Comparison of ENCODE assay signal across 26 cellular contexts in genomic region chr13:113635709-113636108, GRCh38. TPM values are rescaled to one million over a fixed set of nuclear protein-coding genes. Genes with fewer than 3 reads are reported as not detected.
DNase-seq lines count a peak whose midpoint lies in the region; ATAC-seq and TF ChIP-seq lines count a peak whose summit lies in the region.
"Had no signal": no experiment of that assay in that cellular context is flagged by ENCODE, and none has a peak within 500 bp of the region (broad histone marks: within the 10 kb centered on the region; RNA-seq: fewer than 3 reads in every experiment).

No MANE protein-coding gene starts in this region.

- H3K9me3 Mint-ChIP-seq in CD4-positive, alpha-beta T cell, result no peaks in the 10 kb centered on the region
- H3K9me3 Mint-ChIP-seq: IgD-negative memory B cell had no signal

- no peak overlapping the region for H3K4me3 Mint-ChIP-seq in CD4-positive, alpha-beta T cell
- H3K4me3 Mint-ChIP-seq: CD8-positive, alpha-beta memory T cell; IgD-negative memory B cell had no signal

- no peak overlapping the region for H3K4me3 ChIP-seq in RWPE2 (ENCODE audit: severe bottlenecking)
- no peak overlapping the region for H3K4me3 ChIP-seq in lower lobe of right lung
- no peak overlapping the region for H3K4me3 ChIP-seq in sigmoid colon
- H3K4me3 ChIP-seq: A549 had no signal

- peaks cover 94% of the 10 kb centered on the region for H3K36me3 ChIP-seq in RWPE2 (ENCODE audit: low read depth)
- H3K36me3 ChIP-seq in lower lobe of right lung, result peaks cover 91% of the 10 kb centered on the region
- H3K36me3 ChIP-seq in sigmoid colon, result peaks cover 17 to 90% (median 34%) of the 10 kb centered on the region in 4 donors

- POLR2A ChIA-PET in CD4-positive, alpha-beta T cell (lab: Charles Lee), result no interaction called here

- 97 to 98% methylated on average over 25 of the region's 25 CpGs for WGBS in sigmoid colon, 2 donors

- intact Hi-C loops in CD4-positive, alpha-beta T cell (cut with DNase I, micrococcal nuclease), result loop anchor here in 1 of 2 experiments (2.0 kb wide), 1 partner anchor 51 kb away; the partner anchor contains the start of gene TFDP1
- intact Hi-C loops in lower lobe of right lung (cut with DNase I), result no loop called here
- intact Hi-C loops in sigmoid colon (cut with DNase I), result no loop called here

- peaks cover 33% of the 10 kb centered on the region for H3K4me1 Mint-ChIP-seq in CD4-positive, alpha-beta T cell (ENCODE audit: low read depth)
- H3K4me1 Mint-ChIP-seq: IgD-negative memory B cell had no signal

- H3K27ac ChIP-seq in CD4-positive, alpha-beta T cell (ENCODE audit: low read depth, low read length), result peak overlapping the region; percentile 57
- H3K27ac ChIP-seq in RWPE2 (ENCODE audit: poor library complexity, severe bottlenecking) (no peak overlapping the region), lower lobe of right lung (no peak overlapping the region), sigmoid colon (no peak overlapping the region)
- H3K27ac ChIP-seq: A549, HL-60, KMS-11 had no signal

- no peak for TF ChIP-seq POLR2A in sigmoid colon (IDR thresholded peaks at IDR 0.05)
- TF ChIP-seq POLR2A in erythroblast (IDR thresholded peaks at IDR 0.05; ENCODE audit: low read length), result no peak

- H3K9me3 ChIP-seq in CD4-positive, alpha-beta T cell (ENCODE audit: control insufficient read depth, low read length), result no peaks in the 10 kb centered on the region
- H3K9me3 ChIP-seq in RWPE2 (ENCODE audit: severe bottlenecking), result no peaks in the 10 kb centered on the region
- H3K9me3 ChIP-seq in lower lobe of right lung, result no peaks in the 10 kb centered on the region
- no peaks in the 10 kb centered on the region for H3K9me3 ChIP-seq in sigmoid colon

- H3K36me3 Mint-ChIP-seq in CD4-positive, alpha-beta T cell (ENCODE audit: low read depth), result peaks cover 76% of the 10 kb centered on the region

- H3K4me1 ChIP-seq in RWPE2 (ENCODE audit: insufficient read depth, poor library complexity, severe bottlenecking), result no peaks in the 10 kb centered on the region
- no peaks in the 10 kb centered on the region for H3K4me1 ChIP-seq in lower lobe of right lung
- peaks cover 0 to 14% (median 4%) of the 10 kb centered on the region in 4 donors for H3K4me1 ChIP-seq in sigmoid colon
- H3K4me1 ChIP-seq: A549 had no signal

- peak overlapping the region; percentile 88 for H3K27ac Mint-ChIP-seq in CD4-positive, alpha-beta T cell
- H3K27ac Mint-ChIP-seq: CD8-positive, alpha-beta memory T cell had no signal

- H3K27me3 Mint-ChIP-seq in CD4-positive, alpha-beta T cell, result no peaks in the 10 kb centered on the region
- H3K27me3 Mint-ChIP-seq: CD8-positive, alpha-beta memory T cell; IgD-negative memory B cell had no signal

- TF ChIP-seq CTCF in CD4-positive, alpha-beta T cell (IDR thresholded peaks at IDR 0.05), result no peak
- no peak for TF ChIP-seq CTCF in RWPE2 (IDR thresholded peaks at IDR 0.05; ENCODE audit: poor library complexity, severe bottlenecking)
- no peak for TF ChIP-seq CTCF in lower lobe of right lung (IDR thresholded peaks at IDR 0.05)
- TF ChIP-seq CTCF in sigmoid colon (IDR thresholded peaks at IDR 0.05), result no peak

- no peak for DNase-seq in CD4-positive, alpha-beta T cell
- peak; percentile 26 for DNase-seq in RWPE2 (ENCODE audit: low spot score)
- DNase-seq in lower lobe of right lung, result peak; percentile 24
- peak; percentile 34 for DNase-seq in sigmoid colon
- no peak for DNase-seq in erythroblast (lab: John Stamatoyannopoulos, UW)
- no peak for DNase-seq in SIG-M5 (lab: John Stamatoyannopoulos, UW)
- DNase-seq in ureter (ENCODE audit: low spot score), result no peak
- DNase-seq: C1 segment of cervical spinal cord; DMS79 treated with DMSO at 0.1 percent for 48 hours; GF-D8; MM.1S; NCI-H2029; NCI-H446 treated with DMSO at 0.1 percent for 48 hours; NCI-H526; NCI-H82; NK-92 treated with Interleukin-12 subunit alpha and Interleukin-12 subunit beta, amount 100 ng/mL, for 24 hours; PC-3; Right ventricle myocardium superior had no signal

- no peak for TF ChIP-seq EP300 in sigmoid colon (IDR thresholded peaks at IDR 0.05)

- CTCF ChIA-PET in CD4-positive, alpha-beta T cell (lab: Charles Lee), result no interaction called here

- no peaks in the 10 kb centered on the region for H3K27me3 ChIP-seq in CD4-positive, alpha-beta T cell (ENCODE audit: control insufficient read depth, insufficient read depth, low read length)
- H3K27me3 ChIP-seq in RWPE2 (ENCODE audit: insufficient read depth, poor library complexity, severe bottlenecking) (no peaks in the 10 kb centered on the region), lower lobe of right lung (ENCODE audit: low read depth) (no peaks in the 10 kb centered on the region), sigmoid colon (no peaks in the 10 kb centered on the region)

- ATAC-seq in CD4-positive, alpha-beta T cell (ENCODE audit: poor library complexity), result no peak
- ATAC-seq in RWPE2 (ENCODE audit: low read depth), result no peak
- ATAC-seq in lower lobe of right lung, result no peak
- ATAC-seq in GM19023 (IDR thresholded peaks at IDR 0.05; ENCODE audit: unreplicated experiment), result no peak
- ATAC-seq: A549, PC-3 had no signal

RNA-seq across cellular contexts. Expression of gene ATP4B, which starts 22.3 kb away (rescaled TPM):
- total RNA-seq in CD4-positive, alpha-beta T cell, result not detected
- total RNA-seq in lower lobe of right lung, result not detected
- total RNA-seq in sigmoid colon, result not detected
- polyA plus RNA-seq in sigmoid colon, result not detected
- total RNA-seq in ureter, result not detected
- total RNA-seq: CD8-positive, alpha-beta memory T cell; H1; PC-3; Right ventricle myocardium superior; SK-MEL-5 had no signal
- polyA plus RNA-seq: A549; CD8-positive, alpha-beta memory T cell; IgD-negative memory B cell had no signal

RNA-seq across cellular contexts. Expression of gene GRK1, which starts 31.3 kb away (rescaled TPM):
- total RNA-seq in CD4-positive, alpha-beta T cell, result not detected
- not detected for total RNA-seq in lower lobe of right lung
- under 1 TPM in 1 of 4 donors, not detected in 3; 0.28 TPM for total RNA-seq in sigmoid colon
- under 1 TPM in 1 of 3 donors, not detected in 2; 0.10 TPM for polyA plus RNA-seq in sigmoid colon
- total RNA-seq in ureter, result not detected
- total RNA-seq: CD8-positive, alpha-beta memory T cell; H1; PC-3; SK-MEL-5 had no signal
- polyA plus RNA-seq: A549; CD8-positive, alpha-beta memory T cell; IgD-negative memory B cell had no signal

RNA-seq across cellular contexts. Expression of gene TFDP1, which starts 51.2 kb away (rescaled TPM):
- total RNA-seq in CD4-positive, alpha-beta T cell, result 10 to 100 TPM; 17.6 to 20.0 TPM
- total RNA-seq in lower lobe of right lung (47.0 TPM), sigmoid colon (10 to 100 TPM; 26.5 to 46.0 (median 33.8) TPM), ureter (54.9 TPM)
- 10 to 100 TPM; 40.2 to 57.1 (median 54.6) TPM for polyA plus RNA-seq in sigmoid colon

Comparison
In these comparisons a context has a peak if more than half of its experiments do, and no peak if none do; other contexts are left out.
1. DNase-seq: peak in RWPE2 (single experiment), lower lobe of right lung (single experiment) and sigmoid colon (single experiment); none in CD4-positive, alpha-beta T cell (0 of 10), erythroblast (0 of 2), SIG-M5 (single experiment) and ureter (single experiment).